22 cellular contexts compared by ENCODE assay signal in genomic region chr19:13814550-13814949, GRCh38.
"Had no signal": no experiment of that assay in that cellular context is flagged by ENCODE, and none has a peak within 500 bp of the region (broad histone marks: within the 10 kb centered on the region; RNA-seq: fewer than 3 reads in every experiment).

No MANE protein-coding gene starts in this region.

- H3K4me3 ChIP-seq: MG63, SJCRH30 had no signal

- H3K4me1 ChIP-seq: SJCRH30 had no signal

- DNase-seq: Karpas-422, KG1, MG63, NCI-H1092, NCI-H1105 treated with DMSO at 0.1 percent for 48 hours, NCI-H1417 treated with DMSO at 0.1 percent for 48 hours, NCI-H146, NCI-H1694 treated with DMSO at 0.1 percent for 48 hours, NCI-H1930, NCI-H2081, NCI-H2107, NCI-H226, NCI-H446, NCI-H510A, NCI-H524 treated with DMSO at 0.1 percent for 48 hours, NCI-H69, NCI-H774, RPMI8226, SHP77 treated with DMSO at 0.1 percent for 48 hours, SJCRH30 had no signal

- ATAC-seq: SK-N-SH treated with all-trans-retinoic acid at 6 μM for 48 hours had no signal

- H3K27me3 ChIP-seq: MG63, SJCRH30 had no signal

- FAIRE-seq: RCC 7860 had no signal

- H3K27ac ChIP-seq: SJCRH30 had no signal

- H3K9me3 ChIP-seq: MG63, SJCRH30 had no signal
